Comparison of ENCODE assay signal across 8 cellular contexts in genomic region chr6:165439928-165440554, GRCh38.
DNase-seq lines count a peak whose midpoint lies in the region; ATAC-seq and TF ChIP-seq lines count a peak whose summit lies in the region.

No MANE protein-coding gene starts in this region.

- WGBS in thyroid gland, 2 donors, result 44% methylated on average over 4 of the region's 4 CpGs

- H3K9me3 ChIP-seq in thyroid gland, result no peaks in the 10 kb centered on the region

- no peak for TF ChIP-seq POLR2A in thyroid gland (IDR thresholded peaks at IDR 0.05)

- DNase-seq in RPMI7951 (ENCODE audit: low read depth) (peak; percentile 43), foreskin melanocyte (peak; percentile 22), thyroid gland (no peak)
- DNase-seq in activated CD4-positive, alpha-beta T cell treated with anti-CD3 and anti-CD28 coated beads, Interleukin-2, amount 50 U/mL, for 4 hours, result no peak
- DNase-seq in stimulated activated naive CD8-positive, alpha-beta T cell treated with anti-CD3 and anti-CD28 coated beads, Interleukin-15, Interleukin-2, amounts not matched to agents 100 U/mL and 50 U/mL, for 24 hours, result no peak

- no peaks in the 10 kb centered on the region for H3K36me3 ChIP-seq in thyroid gland

- intact Hi-C loops in thyroid gland (cut with DNase I), result loop anchor here (5.0 to 10.0 kb wide), 2 partner anchors 225 to 412 kb away; partner anchors contain the start of gene PDE10A

- ATAC-seq in HG03571 (IDR thresholded peaks at IDR 0.05; ENCODE audit: unreplicated experiment) (peak; percentile 60), HG03025 (IDR thresholded peaks at IDR 0.05; ENCODE audit: low FRiP score, unreplicated experiment) (no peak)
- ATAC-seq in stimulated activated naive CD8-positive, alpha-beta T cell treated with anti-CD3 and anti-CD28 coated beads, Interleukin-15, Interleukin-2, amounts not matched to agents 100 U/mL and 50 U/mL, for 24 hours, result no peak

- peaks cover 0 to 4% of the 10 kb centered on the region in 2 donors for H3K4me1 ChIP-seq in thyroid gland

- no peak overlapping the region for H3K27ac ChIP-seq in thyroid gland

- H3K27me3 ChIP-seq in thyroid gland, result no peaks in the 10 kb centered on the region

- no peak overlapping the region for H3K4me3 ChIP-seq in thyroid gland (replicated peaks in 1 of 3)

- TF ChIP-seq CTCF in GM12873 (IDR thresholded peaks at IDR 0.05; ENCODE audit: insufficient read depth, low read depth, low read length, missing control alignments) (peak; percentile 45), thyroid gland (IDR thresholded peaks at IDR 0.05) (peak; percentile 22 to 76 (median 46))

Comparison
In these comparisons a context has a peak if more than half of its experiments do, and no peak if none do; other contexts are left out.
1. DNase-seq: peak in RPMI7951 (single experiment) and foreskin melanocyte (single experiment); none in thyroid gland (0 of 2), activated CD4-positive, alpha-beta T cell treated with anti-CD3 and anti-CD28 coated beads, Interleukin-2, amount 50 U/mL, for 4 hours (0 of 2) and stimulated activated naive CD8-positive, alpha-beta T cell treated with anti-CD3 and anti-CD28 coated beads, Interleukin-15, Interleukin-2, amounts not matched to agents 100 U/mL and 50 U/mL, for 24 hours (single experiment).